In genomic region chr9:114080773-114081440, GRCh38 we compare ENCODE assay signal across 1 cellular context.
TF ChIP-seq lines count a peak whose summit lies in the region.

No MANE protein-coding gene starts in this region.

TF ChIP-seq in HepG2, 621 proteins besides CTCF, POLR2A, EP300 and RAD21 (continued from another document and continues in another):
- TF ChIP-seq, protein P1, sequence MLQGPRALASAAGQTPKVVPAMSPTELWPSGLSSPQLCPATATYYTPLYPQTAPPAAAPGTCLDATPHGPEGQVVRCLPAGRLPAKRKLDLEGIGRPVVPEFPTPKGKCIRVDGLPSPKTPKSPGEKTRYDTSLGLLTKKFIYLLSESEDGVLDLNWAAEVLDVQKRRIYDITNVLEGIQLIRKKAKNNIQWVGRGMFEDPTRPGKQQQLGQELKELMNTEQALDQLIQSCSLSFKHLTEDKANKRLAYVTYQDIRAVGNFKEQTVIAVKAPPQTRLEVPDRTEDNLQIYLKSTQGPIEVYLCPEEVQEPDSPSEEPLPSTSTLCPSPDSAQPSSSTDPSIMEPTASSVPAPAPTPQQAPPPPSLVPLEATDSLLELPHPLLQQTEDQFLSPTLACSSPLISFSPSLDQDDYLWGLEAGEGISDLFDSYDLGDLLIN (CRISPR knock-in tag; IDR thresholded peaks at IDR 0.05; ENCODE audit: borderline replicate concordance), result no peak
- no peak for TF ChIP-seq SRY (CRISPR knock-in tag; IDR thresholded peaks at IDR 0.05)
- peak in 1 of 2 experiments; percentile 31; a peak in 2 of 4 replicates for TF ChIP-seq NR2F1 (CRISPR knock-in tag; IDR thresholded peaks at IDR 0.05)
- TF ChIP-seq GATA4 (IDR thresholded peaks at IDR 0.05; ENCODE audit: borderline replicate concordance, low read depth), result peak; percentile 82; the same call in 1 of the 2 replicates
- TF ChIP-seq ZNF333 (CRISPR knock-in tag; IDR thresholded peaks at IDR 0.05; ENCODE audit: borderline replicate concordance), result no peak
- TF ChIP-seq ZNF232 (CRISPR knock-in tag; IDR thresholded peaks at IDR 0.05; ENCODE audit: borderline replicate concordance), result no peak
- TF ChIP-seq THAP11 (CRISPR knock-in tag; IDR thresholded peaks at IDR 0.05), result peak; percentile 72; the same call in 1 of the 2 replicates
- no peak for TF ChIP-seq ETV6 (CRISPR knock-in tag; conservative IDR thresholded peaks at IDR 0.05)
- no peak for TF ChIP-seq ZC3H4 (CRISPR knock-in tag; IDR thresholded peaks at IDR 0.05; ENCODE audit: borderline replicate concordance)
- TF ChIP-seq, protein P2, sequence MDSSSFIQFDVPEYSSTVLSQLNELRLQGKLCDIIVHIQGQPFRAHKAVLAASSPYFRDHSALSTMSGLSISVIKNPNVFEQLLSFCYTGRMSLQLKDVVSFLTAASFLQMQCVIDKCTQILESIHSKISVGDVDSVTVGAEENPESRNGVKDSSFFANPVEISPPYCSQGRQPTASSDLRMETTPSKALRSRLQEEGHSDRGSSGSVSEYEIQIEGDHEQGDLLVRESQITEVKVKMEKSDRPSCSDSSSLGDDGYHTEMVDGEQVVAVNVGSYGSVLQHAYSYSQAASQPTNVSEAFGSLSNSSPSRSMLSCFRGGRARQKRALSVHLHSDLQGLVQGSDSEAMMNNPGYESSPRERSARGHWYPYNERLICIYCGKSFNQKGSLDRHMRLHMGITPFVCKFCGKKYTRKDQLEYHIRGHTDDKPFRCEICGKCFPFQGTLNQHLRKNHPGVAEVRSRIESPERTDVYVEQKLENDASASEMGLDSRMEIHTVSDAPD (CRISPR knock-in tag; IDR thresholded peaks at IDR 0.05), result no peak; the same call in 1 of the 2 replicates
- TF ChIP-seq, protein P3, sequence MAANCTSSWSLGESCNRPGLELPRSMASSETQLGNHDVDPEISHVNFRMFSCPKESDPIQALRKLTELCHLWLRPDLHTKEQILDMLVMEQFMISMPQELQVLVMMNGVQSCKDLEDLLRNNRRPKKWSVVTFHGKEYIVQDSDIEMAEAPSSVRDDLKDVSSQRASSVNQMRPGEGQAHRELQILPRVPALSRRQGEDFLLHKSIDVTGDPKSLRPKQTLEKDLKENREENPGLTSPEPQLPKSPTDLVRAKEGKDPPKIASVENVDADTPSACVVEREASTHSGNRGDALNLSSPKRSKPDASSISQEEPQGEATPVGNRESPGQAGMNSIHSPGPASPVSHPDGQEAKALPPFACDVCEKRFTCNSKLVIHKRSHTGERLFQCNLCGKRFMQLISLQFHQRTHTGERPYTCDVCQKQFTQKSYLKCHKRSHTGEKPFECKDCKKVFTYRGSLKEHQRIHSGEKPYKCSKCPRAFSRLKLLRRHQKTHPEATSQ (CRISPR knock-in tag; IDR thresholded peaks at IDR 0.05; ENCODE audit: borderline replicate concordance), result no peak; the same call in 1 of the 2 replicates
- TF ChIP-seq ZNF841 (CRISPR knock-in tag; IDR thresholded peaks at IDR 0.05; ENCODE audit: borderline replicate concordance), result no peak
- peak; percentile 70; the same call in 1 of the 2 replicates for TF ChIP-seq ZNF670 (CRISPR knock-in tag; IDR thresholded peaks at IDR 0.05; ENCODE audit: borderline replicate concordance)
- peak; percentile 57 for TF ChIP-seq SPEN (CRISPR knock-in tag; IDR thresholded peaks at IDR 0.05; ENCODE audit: low read depth)
- TF ChIP-seq TEF (CRISPR knock-in tag; IDR thresholded peaks at IDR 0.05), result no peak
- no peak for TF ChIP-seq ZNF816 (CRISPR knock-in tag; IDR thresholded peaks at IDR 0.05; ENCODE audit: borderline replicate concordance)
- TF ChIP-seq ZNF646 (CRISPR knock-in tag; IDR thresholded peaks at IDR 0.05), result no peak
- peak; percentile 91 for TF ChIP-seq RXRB (CRISPR knock-in tag; IDR thresholded peaks at IDR 0.05; ENCODE audit: borderline replicate concordance)
- no peak for TF ChIP-seq ZNF614 (CRISPR knock-in tag; IDR thresholded peaks at IDR 0.05; ENCODE audit: borderline replicate concordance)
- TF ChIP-seq ZNF275 (CRISPR knock-in tag; IDR thresholded peaks at IDR 0.05; ENCODE audit: borderline replicate concordance), result no peak
- no peak for TF ChIP-seq ZNF335 (CRISPR knock-in tag; IDR thresholded peaks at IDR 0.05)
- no peak for TF ChIP-seq ZSCAN30 (CRISPR knock-in tag; IDR thresholded peaks at IDR 0.05)
- TF ChIP-seq, protein P4, sequence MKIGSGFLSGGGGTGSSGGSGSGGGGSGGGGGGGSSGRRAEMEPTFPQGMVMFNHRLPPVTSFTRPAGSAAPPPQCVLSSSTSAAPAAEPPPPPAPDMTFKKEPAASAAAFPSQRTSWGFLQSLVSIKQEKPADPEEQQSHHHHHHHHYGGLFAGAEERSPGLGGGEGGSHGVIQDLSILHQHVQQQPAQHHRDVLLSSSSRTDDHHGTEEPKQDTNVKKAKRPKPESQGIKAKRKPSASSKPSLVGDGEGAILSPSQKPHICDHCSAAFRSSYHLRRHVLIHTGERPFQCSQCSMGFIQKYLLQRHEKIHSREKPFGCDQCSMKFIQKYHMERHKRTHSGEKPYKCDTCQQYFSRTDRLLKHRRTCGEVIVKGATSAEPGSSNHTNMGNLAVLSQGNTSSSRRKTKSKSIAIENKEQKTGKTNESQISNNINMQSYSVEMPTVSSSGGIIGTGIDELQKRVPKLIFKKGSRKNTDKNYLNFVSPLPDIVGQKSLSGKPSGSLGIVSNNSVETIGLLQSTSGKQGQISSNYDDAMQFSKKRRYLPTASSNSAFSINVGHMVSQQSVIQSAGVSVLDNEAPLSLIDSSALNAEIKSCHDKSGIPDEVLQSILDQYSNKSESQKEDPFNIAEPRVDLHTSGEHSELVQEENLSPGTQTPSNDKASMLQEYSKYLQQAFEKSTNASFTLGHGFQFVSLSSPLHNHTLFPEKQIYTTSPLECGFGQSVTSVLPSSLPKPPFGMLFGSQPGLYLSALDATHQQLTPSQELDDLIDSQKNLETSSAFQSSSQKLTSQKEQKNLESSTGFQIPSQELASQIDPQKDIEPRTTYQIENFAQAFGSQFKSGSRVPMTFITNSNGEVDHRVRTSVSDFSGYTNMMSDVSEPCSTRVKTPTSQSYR (CRISPR knock-in tag; IDR thresholded peaks at IDR 0.05; ENCODE audit: borderline replicate concordance), result peak; percentile 85
- TF ChIP-seq BRD4 (CRISPR knock-in tag; IDR thresholded peaks at IDR 0.05), result peak; percentile 27
- peak; percentile 87 for TF ChIP-seq FOXP4 (CRISPR knock-in tag; IDR thresholded peaks at IDR 0.05)
- peak; percentile 67; the same call in 1 of the 2 replicates for TF ChIP-seq FOXK2 (IDR thresholded peaks at IDR 0.05)
- no peak for TF ChIP-seq ATAD3A (CRISPR knock-in tag; IDR thresholded peaks at IDR 0.05)
- TF ChIP-seq, protein P5, sequence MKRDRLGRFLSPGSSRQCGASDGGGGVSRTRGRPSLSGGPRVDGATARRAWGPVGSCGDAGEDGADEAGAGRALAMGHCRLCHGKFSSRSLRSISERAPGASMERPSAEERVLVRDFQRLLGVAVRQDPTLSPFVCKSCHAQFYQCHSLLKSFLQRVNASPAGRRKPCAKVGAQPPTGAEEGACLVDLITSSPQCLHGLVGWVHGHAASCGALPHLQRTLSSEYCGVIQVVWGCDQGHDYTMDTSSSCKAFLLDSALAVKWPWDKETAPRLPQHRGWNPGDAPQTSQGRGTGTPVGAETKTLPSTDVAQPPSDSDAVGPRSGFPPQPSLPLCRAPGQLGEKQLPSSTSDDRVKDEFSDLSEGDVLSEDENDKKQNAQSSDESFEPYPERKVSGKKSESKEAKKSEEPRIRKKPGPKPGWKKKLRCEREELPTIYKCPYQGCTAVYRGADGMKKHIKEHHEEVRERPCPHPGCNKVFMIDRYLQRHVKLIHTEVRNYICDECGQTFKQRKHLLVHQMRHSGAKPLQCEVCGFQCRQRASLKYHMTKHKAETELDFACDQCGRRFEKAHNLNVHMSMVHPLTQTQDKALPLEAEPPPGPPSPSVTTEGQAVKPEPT (CRISPR knock-in tag; IDR thresholded peaks at IDR 0.05; ENCODE audit: low read depth), result no peak
- TF ChIP-seq, protein P6, sequence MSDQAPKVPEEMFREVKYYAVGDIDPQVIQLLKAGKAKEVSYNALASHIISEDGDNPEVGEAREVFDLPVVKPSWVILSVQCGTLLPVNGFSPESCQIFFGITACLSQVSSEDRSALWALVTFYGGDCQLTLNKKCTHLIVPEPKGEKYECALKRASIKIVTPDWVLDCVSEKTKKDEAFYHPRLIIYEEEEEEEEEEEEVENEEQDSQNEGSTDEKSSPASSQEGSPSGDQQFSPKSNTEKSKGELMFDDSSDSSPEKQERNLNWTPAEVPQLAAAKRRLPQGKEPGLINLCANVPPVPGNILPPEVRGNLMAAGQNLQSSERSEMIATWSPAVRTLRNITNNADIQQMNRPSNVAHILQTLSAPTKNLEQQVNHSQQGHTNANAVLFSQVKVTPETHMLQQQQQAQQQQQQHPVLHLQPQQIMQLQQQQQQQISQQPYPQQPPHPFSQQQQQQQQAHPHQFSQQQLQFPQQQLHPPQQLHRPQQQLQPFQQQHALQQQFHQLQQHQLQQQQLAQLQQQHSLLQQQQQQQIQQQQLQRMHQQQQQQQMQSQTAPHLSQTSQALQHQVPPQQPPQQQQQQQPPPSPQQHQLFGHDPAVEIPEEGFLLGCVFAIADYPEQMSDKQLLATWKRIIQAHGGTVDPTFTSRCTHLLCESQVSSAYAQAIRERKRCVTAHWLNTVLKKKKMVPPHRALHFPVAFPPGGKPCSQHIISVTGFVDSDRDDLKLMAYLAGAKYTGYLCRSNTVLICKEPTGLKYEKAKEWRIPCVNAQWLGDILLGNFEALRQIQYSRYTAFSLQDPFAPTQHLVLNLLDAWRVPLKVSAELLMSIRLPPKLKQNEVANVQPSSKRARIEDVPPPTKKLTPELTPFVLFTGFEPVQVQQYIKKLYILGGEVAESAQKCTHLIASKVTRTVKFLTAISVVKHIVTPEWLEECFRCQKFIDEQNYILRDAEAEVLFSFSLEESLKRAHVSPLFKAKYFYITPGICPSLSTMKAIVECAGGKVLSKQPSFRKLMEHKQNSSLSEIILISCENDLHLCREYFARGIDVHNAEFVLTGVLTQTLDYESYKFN (CRISPR knock-in tag; conservative IDR thresholded peaks at IDR 0.05), result peak; percentile 100
- TF ChIP-seq, protein P7, sequence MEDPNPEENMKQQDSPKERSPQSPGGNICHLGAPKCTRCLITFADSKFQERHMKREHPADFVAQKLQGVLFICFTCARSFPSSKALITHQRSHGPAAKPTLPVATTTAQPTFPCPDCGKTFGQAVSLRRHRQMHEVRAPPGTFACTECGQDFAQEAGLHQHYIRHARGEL (CRISPR knock-in tag; IDR thresholded peaks at IDR 0.05), result no peak
- TF ChIP-seq MEIS2 (CRISPR knock-in tag; IDR thresholded peaks at IDR 0.05), result peak; percentile 40; the same call in 1 of the 2 replicates
- TF ChIP-seq U2AF1 (optimal IDR thresholded peaks at IDR 0.05; ENCODE audit: low read depth, low read length), result no peak
